9 cellular contexts compared by ENCODE assay signal in genomic region chr2:8539743-8540551, GRCh38.
DNase-seq lines count a peak whose midpoint lies in the region; ATAC-seq and TF ChIP-seq lines count a peak whose summit lies in the region.
"Had no signal": no experiment of that assay in that cellular context is flagged by ENCODE, and none has a peak within 500 bp of the region (broad histone marks: within the 10 kb centered on the region; RNA-seq: fewer than 3 reads in every experiment).

No MANE protein-coding gene starts in this region.

- intact Hi-C loops in PC-3 (cut with micrococcal nuclease) (no loop called here), esophagus squamous epithelium (cut with DNase I) (no loop called here), prostate gland (cut with DNase I) (no loop called here)

- peak; percentile 54 for TF ChIP-seq CTCF in PC-3 (conservative IDR thresholded peaks at IDR 0.05; ENCODE audit: low read depth, low read length)
- peak in 4 of 6 experiments; percentile 6 to 33 (median 20) for TF ChIP-seq CTCF in esophagus squamous epithelium (IDR thresholded peaks at IDR 0.05)
- peak in 3 of 4 experiments; percentile 39 to 70 (median 55) for TF ChIP-seq CTCF in prostate gland (IDR thresholded peaks at IDR 0.05)

- WGBS in esophagus squamous epithelium, 2 donors, result 45 to 50% methylated on average over 10 to 12 of the region's 14 CpGs
- 60% methylated on average over 14 of the region's 14 CpGs for WGBS in prostate gland

- H3K27ac ChIP-seq in PC-3 (ENCODE audit: low read length) (peak overlapping the region; percentile 70), esophagus squamous epithelium (peak overlapping the region; percentile 67 to 82 (median 76)), prostate gland (peak overlapping the region; percentile 80)
- H3K27ac ChIP-seq: SJSA1 had no signal

- no peaks in the 10 kb centered on the region for H3K27me3 ChIP-seq in PC-3 (ENCODE audit: low read length)
- no peaks in the 10 kb centered on the region for H3K27me3 ChIP-seq in esophagus squamous epithelium
- H3K27me3 ChIP-seq in prostate gland (replicated peaks; ENCODE audit: insufficient read depth), result no peaks in the 10 kb centered on the region
- H3K27me3 ChIP-seq: SJSA1 had no signal

- no TSS peak for BruUV-seq in PC-3 (replicated peaks; lab: Mats Ljungman, UMichigan)

- peak overlapping the region; percentile 50; the same call in 1 of the 2 replicates for H2AFZ ChIP-seq in PC-3 (ENCODE audit: low read length)

- peaks cover 49% of the 10 kb centered on the region for H3K4me1 ChIP-seq in PC-3 (ENCODE audit: insufficient read depth, low read length)
- peaks cover 53 to 87% (median 67%) of the 10 kb centered on the region in 3 donors for H3K4me1 ChIP-seq in esophagus squamous epithelium
- peaks cover 9% of the 10 kb centered on the region for H3K4me1 ChIP-seq in prostate gland (replicated peaks)

- no peaks in the 10 kb centered on the region for H3K9me2 ChIP-seq in PC-3 (replicated peaks; ENCODE audit: low read length)

- no peak for TF ChIP-seq POLR2A in esophagus squamous epithelium (IDR thresholded peaks at IDR 0.05)
- no peak for TF ChIP-seq POLR2A in prostate gland (IDR thresholded peaks at IDR 0.05)

- H3K4me3 ChIP-seq in PC-3 (ENCODE audit: low read length) (no peak overlapping the region), esophagus squamous epithelium (no peak overlapping the region), prostate gland (no peak overlapping the region)
- H3K4me3 ChIP-seq: SJSA1 had no signal

- H3K4me2 ChIP-seq in PC-3 (ENCODE audit: low read length), result peak overlapping the region; percentile 66

- CTCF ChIA-PET in PC-3 (lab: Charles Lee), result no interaction called here

- H3K79me2 ChIP-seq in PC-3 (ENCODE audit: low read length), result no peaks in the 10 kb centered on the region

- DNase-seq in DMS153 (lab: John Stamatoyannopoulos, UW) (peak; percentile 52), DMS153 treated with DMSO at 0.1 percent for 48 hours (lab: John Stamatoyannopoulos, UW; ENCODE audit: unreplicated experiment) (no peak), PC-3 (peak; percentile 94), esophagus squamous epithelium (lab: John Stamatoyannopoulos, UW) (no peak), prostate gland (ENCODE audit: low spot score) (peak; percentile 94), D341Med (ENCODE audit: low spot score) (no peak), EL (no peak)

- no peaks in the 10 kb centered on the region for H4K20me1 ChIP-seq in PC-3 (ENCODE audit: low read length)

- H3K36me3 ChIP-seq in PC-3 (ENCODE audit: low read depth, low read length) (no peaks in the 10 kb centered on the region), esophagus squamous epithelium (no peaks in the 10 kb centered on the region), prostate gland (no peaks in the 10 kb centered on the region)
- H3K36me3 ChIP-seq: SJSA1 had no signal

- peak; percentile 55 for ATAC-seq in PC-3
- no peak for ATAC-seq in GM18861 (IDR thresholded peaks at IDR 0.05; ENCODE audit: unreplicated experiment)

- H3K9ac ChIP-seq in PC-3 (ENCODE audit: low read length), result peak overlapping the region; percentile 21; the same call in 1 of the 2 replicates

- POLR2A ChIA-PET in PC-3 (lab: Charles Lee; ENCODE audit: unreplicated experiment), result interaction anchor here (0.7 kb wide), 1 partner anchor 391 kb away, joined by 4 read pairs; no protein-coding TSS in a partner anchor

- H3F3A ChIP-seq in PC-3 (ENCODE audit: low read length, unreplicated experiment), result no peaks in the 10 kb centered on the region

- H3K9me3 ChIP-seq in PC-3 (ENCODE audit: low read length) (no peaks in the 10 kb centered on the region), esophagus squamous epithelium (no peaks in the 10 kb centered on the region), prostate gland (no peaks in the 10 kb centered on the region)
- H3K9me3 ChIP-seq: SJSA1 had no signal

Comparison
In these comparisons a context has a peak if more than half of its experiments do, and no peak if none do; other contexts are left out.
1. DNase-seq: peak in DMS153 (single experiment), PC-3 (single experiment) and prostate gland (single experiment); none in DMS153 treated with DMSO at 0.1 percent for 48 hours (single experiment), esophagus squamous epithelium (single experiment), D341Med (single experiment) and EL (single experiment).
2. Peak in every context shown above with its lines, with median percentiles within 50 percentile points of each other: H3K27ac ChIP-seq and CTCF ChIP-seq.